In the genomic region with DNA sequence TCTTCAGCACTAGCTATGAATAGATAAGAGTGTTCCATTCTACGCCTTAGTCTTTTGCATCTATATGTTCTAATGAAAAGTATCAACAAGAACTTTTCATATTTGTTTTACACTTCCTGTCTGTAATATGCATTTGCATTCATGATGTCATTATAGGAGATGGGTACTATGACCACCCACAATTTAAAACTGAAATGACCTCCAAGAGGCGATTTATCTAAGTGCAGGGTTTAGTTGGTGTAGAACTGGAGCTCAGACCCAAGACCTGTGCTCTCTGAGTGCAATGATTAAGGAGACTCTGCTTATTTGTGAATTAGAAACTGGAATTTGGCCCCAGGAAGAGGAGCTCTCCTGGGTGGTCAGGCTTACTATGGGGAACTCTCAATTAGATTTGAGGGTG, we compare ENCODE assay signal across 14 cellular contexts.
DNase-seq lines count a peak whose midpoint lies in the region; ATAC-seq and TF ChIP-seq lines count a peak whose summit lies in the region.
"Had no signal": no experiment of that assay in that cellular context is flagged by ENCODE, and none has a peak within 500 bp of the region (broad histone marks: within the 10 kb centered on the region; RNA-seq: fewer than 3 reads in every experiment).

No MANE protein-coding gene starts in this region.

- H3K4me3 ChIP-seq in esophagus muscularis mucosa: no peak overlapping the region
- H3K4me3 ChIP-seq: K562, testis had no signal

- H3K4me1 ChIP-seq in esophagus muscularis mucosa: peaks cover 37 to 46% (median 39%) of the 10 kb centered on the region in 4 donors
- H3K4me1 ChIP-seq: testis had no signal

- no peak for ATAC-seq in activated CD4-positive, alpha-beta T cell treated with anti-CD3 and anti-CD28 coated beads for 36 hours
- no peak for ATAC-seq in stimulated activated naive B cell treated with anti-CD40 and anti-IgM and Interleukin-4, amounts not matched to agents 10 μg/mL and 1 μg/mL and 100 μg/mL, for 72 hours (replicated peaks)
- no peak for ATAC-seq in HG03439 (IDR thresholded peaks at IDR 0.05; ENCODE audit: unreplicated experiment)
- ATAC-seq: K562, PC-3 had no signal

- H3K27ac Mint-ChIP-seq in activated CD4-positive, alpha-beta T cell treated with anti-CD3 and anti-CD28 coated beads for 36 hours: peak overlapping the region; percentile 93
- H3K27ac Mint-ChIP-seq in stimulated activated naive B cell treated with anti-CD40 and anti-IgM and Interleukin-4, amounts not matched to agents 10 μg/mL and 1 μg/mL and 100 μg/mL, for 72 hours: peak overlapping the region; percentile 89

- no peaks in the 10 kb centered on the region for H3K9me3 ChIP-seq in esophagus muscularis mucosa
- H3K9me3 ChIP-seq: testis had no signal

- H3K27ac ChIP-seq in esophagus muscularis mucosa (replicated peaks in 1 of 4): peak overlapping the region; percentile 23 to 35 (median 24)
- H3K27ac ChIP-seq: epithelial cell of prostate, testis had no signal

- TF ChIP-seq CTCF in esophagus muscularis mucosa (IDR thresholded peaks at IDR 0.05): no peak

- H3K36me3 ChIP-seq in esophagus muscularis mucosa: no peaks in the 10 kb centered on the region

- no peaks in the 10 kb centered on the region for H3K27me3 Mint-ChIP-seq in activated CD4-positive, alpha-beta T cell treated with anti-CD3 and anti-CD28 coated beads for 36 hours
- no peaks in the 10 kb centered on the region for H3K27me3 Mint-ChIP-seq in stimulated activated naive B cell treated with anti-CD40 and anti-IgM and Interleukin-4, amounts not matched to agents 10 μg/mL and 1 μg/mL and 100 μg/mL, for 72 hours

- peaks cover 5% of the 10 kb centered on the region for H3K9me3 Mint-ChIP-seq in activated CD4-positive, alpha-beta T cell treated with anti-CD3 and anti-CD28 coated beads for 36 hours (ENCODE audit: low read depth)
- H3K9me3 Mint-ChIP-seq in stimulated activated naive B cell treated with anti-CD40 and anti-IgM and Interleukin-4, amounts not matched to agents 10 μg/mL and 1 μg/mL and 100 μg/mL, for 72 hours: peaks cover 3 to 4% of the 10 kb centered on the region in 2 donors

- H3K27me3 ChIP-seq in esophagus muscularis mucosa: no peaks in the 10 kb centered on the region
- H3K27me3 ChIP-seq: testis had no signal

- intact Hi-C loops in activated CD4-positive, alpha-beta T cell treated with anti-CD3 and anti-CD28 coated beads for 36 hours (cut with DNase I, micrococcal nuclease): no loop called here
- intact Hi-C loops in esophagus muscularis mucosa (cut with DNase I): loop anchor here (10.0 kb wide), 2 partner anchors 117 to 247 kb away; no protein-coding TSS in a partner anchor

- POLR2A ChIA-PET in activated CD4-positive, alpha-beta T cell treated with anti-CD3 and anti-CD28 coated beads for 36 hours (lab: Charles Lee): interaction anchor here (0.7 to 1.4 kb wide), 3 partner anchors 9 to 25 kb away, joined by 3 to 8 read pairs (median 4); no protein-coding TSS in a partner anchor

- H3K36me3 Mint-ChIP-seq in activated CD4-positive, alpha-beta T cell treated with anti-CD3 and anti-CD28 coated beads for 36 hours (ENCODE audit: low read depth): peaks cover 31% of the 10 kb centered on the region
- H3K36me3 Mint-ChIP-seq in stimulated activated naive B cell treated with anti-CD40 and anti-IgM and Interleukin-4, amounts not matched to agents 10 μg/mL and 1 μg/mL and 100 μg/mL, for 72 hours: peaks cover 3% of the 10 kb centered on the region in 2 donors

- peak overlapping the region; percentile 6 for H3K4me3 Mint-ChIP-seq in activated CD4-positive, alpha-beta T cell treated with anti-CD3 and anti-CD28 coated beads for 36 hours
- H3K4me3 Mint-ChIP-seq in stimulated activated naive B cell treated with anti-CD40 and anti-IgM and Interleukin-4, amounts not matched to agents 10 μg/mL and 1 μg/mL and 100 μg/mL, for 72 hours: no peak overlapping the region

- DNase-seq in activated CD4-positive, alpha-beta T cell treated with anti-CD3 and anti-CD28 coated beads for 36 hours: no peak
- no peak for DNase-seq in activated CD4-positive, alpha-beta T cell treated with anti-CD3 and anti-CD28 coated beads, Interleukin-2, amount 50 U/mL, for 48 hours
- DNase-seq in NCI-H69 (lab: John Stamatoyannopoulos, UW) (peak; percentile 51), esophagus muscularis mucosa (ENCODE audit: extremely low spot score) (no peak), D341Med (ENCODE audit: low spot score) (no peak), HuH-7 (ENCODE audit: low spot score) (no peak)
- DNase-seq in stimulated activated naive B cell treated with anti-CD40 and anti-IgM and Interleukin-4, amounts not matched to agents 10 μg/mL and 1 μg/mL and 100 μg/mL, for 72 hours: no peak
- DNase-seq: DMS79, NCI-H2029, PC-3, testis had no signal

- 93% methylated on average over 2 of the region's 2 CpGs for WGBS in esophagus muscularis mucosa

- peaks cover 91% of the 10 kb centered on the region for H3K4me1 Mint-ChIP-seq in activated CD4-positive, alpha-beta T cell treated with anti-CD3 and anti-CD28 coated beads for 36 hours
- peaks cover 69 to 79% of the 10 kb centered on the region in 2 donors for H3K4me1 Mint-ChIP-seq in stimulated activated naive B cell treated with anti-CD40 and anti-IgM and Interleukin-4, amounts not matched to agents 10 μg/mL and 1 μg/mL and 100 μg/mL, for 72 hours

- CTCF ChIA-PET in activated CD4-positive, alpha-beta T cell treated with anti-CD3 and anti-CD28 coated beads for 36 hours (lab: Charles Lee): interaction anchor here (0.8 to 5.7 kb wide), 8 partner anchors 9 to 213 kb away, joined by 3 to 26 read pairs (median 4); no protein-coding TSS in a partner anchor

- TF ChIP-seq EP300 in esophagus muscularis mucosa (IDR thresholded peaks at IDR 0.05): no peak

- no peak for TF ChIP-seq POLR2A in esophagus muscularis mucosa (IDR thresholded peaks at IDR 0.05; ENCODE audit: low read depth)
